ENCODE assay signal across 1 cellular context in genomic region chr10:72265925-72266865, GRCh38.
TF ChIP-seq lines count a peak whose summit lies in the region.

No MANE protein-coding gene starts in this region.

TF ChIP-seq in K562, 482 proteins besides CTCF, POLR2A, EP300 and RAD21 (continued from another document and continues in another):
- TF ChIP-seq, protein P1, sequence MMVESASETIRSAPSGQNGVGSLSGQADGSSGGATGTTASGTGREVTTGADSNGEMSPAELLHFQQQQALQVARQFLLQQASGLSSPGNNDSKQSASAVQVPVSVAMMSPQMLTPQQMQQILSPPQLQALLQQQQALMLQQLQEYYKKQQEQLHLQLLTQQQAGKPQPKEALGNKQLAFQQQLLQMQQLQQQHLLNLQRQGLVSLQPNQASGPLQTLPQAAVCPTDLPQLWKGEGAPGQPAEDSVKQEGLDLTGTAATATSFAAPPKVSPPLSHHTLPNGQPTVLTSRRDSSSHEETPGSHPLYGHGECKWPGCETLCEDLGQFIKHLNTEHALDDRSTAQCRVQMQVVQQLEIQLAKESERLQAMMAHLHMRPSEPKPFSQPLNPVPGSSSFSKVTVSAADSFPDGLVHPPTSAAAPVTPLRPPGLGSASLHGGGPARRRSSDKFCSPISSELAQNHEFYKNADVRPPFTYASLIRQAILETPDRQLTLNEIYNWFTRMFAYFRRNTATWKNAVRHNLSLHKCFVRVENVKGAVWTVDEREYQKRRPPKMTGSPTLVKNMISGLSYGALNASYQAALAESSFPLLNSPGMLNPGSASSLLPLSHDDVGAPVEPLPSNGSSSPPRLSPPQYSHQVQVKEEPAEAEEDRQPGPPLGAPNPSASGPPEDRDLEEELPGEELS (CRISPR knock-in tag; IDR thresholded peaks at IDR 0.05; ENCODE audit: borderline replicate concordance), result no peak
- TF ChIP-seq, protein P2, sequence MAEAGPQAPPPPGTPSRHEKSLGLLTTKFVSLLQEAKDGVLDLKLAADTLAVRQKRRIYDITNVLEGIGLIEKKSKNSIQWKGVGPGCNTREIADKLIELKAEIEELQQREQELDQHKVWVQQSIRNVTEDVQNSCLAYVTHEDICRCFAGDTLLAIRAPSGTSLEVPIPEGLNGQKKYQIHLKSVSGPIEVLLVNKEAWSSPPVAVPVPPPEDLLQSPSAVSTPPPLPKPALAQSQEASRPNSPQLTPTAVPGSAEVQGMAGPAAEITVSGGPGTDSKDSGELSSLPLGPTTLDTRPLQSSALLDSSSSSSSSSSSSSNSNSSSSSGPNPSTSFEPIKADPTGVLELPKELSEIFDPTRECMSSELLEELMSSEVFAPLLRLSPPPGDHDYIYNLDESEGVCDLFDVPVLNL (CRISPR knock-in tag; IDR thresholded peaks at IDR 0.05; ENCODE audit: low read depth), result no peak
- TF ChIP-seq E2F5 (CRISPR knock-in tag; IDR thresholded peaks at IDR 0.05) (no peak), FOXJ3 (CRISPR knock-in tag; IDR thresholded peaks at IDR 0.05) (no peak), E4F1 (CRISPR knock-in tag; IDR thresholded peaks at IDR 0.05; ENCODE audit: borderline replicate concordance) (no peak), TAF1 (IDR thresholded peaks at IDR 0.05; ENCODE audit: control insufficient read depth, extremely low read depth, insufficient read depth, low read length, severe bottlenecking) (no peak), ILF3 (IDR thresholded peaks at IDR 0.05; ENCODE audit: borderline replicate concordance) (no peak), HDAC3 (IDR thresholded peaks at IDR 0.05; ENCODE audit: borderline replicate concordance, partially characterized antibody) (no peak), ARID3A (IDR thresholded peaks at IDR 0.05; ENCODE audit: borderline replicate concordance, low read depth, low read length) (no peak), TSC22D4 (tag; IDR thresholded peaks at IDR 0.05) (no peak), GABPA (tag; conservative IDR thresholded peaks at IDR 0.05; ENCODE audit: low read depth) (no peak), ZNF436 (CRISPR knock-in tag; IDR thresholded peaks at IDR 0.05) (no peak), ZKSCAN1 (IDR thresholded peaks at IDR 0.05; ENCODE audit: low read depth, low read length) (no peak), DDX20 (tag; IDR thresholded peaks at IDR 0.05; ENCODE audit: low read depth) (no peak), ZNF740 (CRISPR knock-in tag; IDR thresholded peaks at IDR 0.05) (no peak; the same call in 1 of the 2 replicates), ZNF740 (tag; IDR thresholded peaks at IDR 0.05) (0 out of 4 replicates have a peak, but pooled peaks of 1 of the 2 experiments have one; percentile 21), CHD2 (IDR thresholded peaks at IDR 0.05; ENCODE audit: low read depth, low read length) (no peak), CBFB (CRISPR knock-in tag; IDR thresholded peaks at IDR 0.05) (0 out of 2 replicates have a peak, but pooled peaks have one; percentile 40), NFE2 (IDR thresholded peaks at IDR 0.05; ENCODE audit: low read depth) (no peak), PPARD (CRISPR knock-in tag; IDR thresholded peaks at IDR 0.05) (no peak), SAFB (IDR thresholded peaks at IDR 0.05; ENCODE audit: borderline replicate concordance, low read depth, low read length) (no peak), BDP1 (IDR thresholded peaks at IDR 0.05; ENCODE audit: insufficient read depth, insufficient read length) (no peak), L3MBTL2 (IDR thresholded peaks at IDR 0.05) (peak; percentile 46), GATAD2B (IDR thresholded peaks at IDR 0.05; ENCODE audit: borderline replicate concordance) (no peak), RBM15 (IDR thresholded peaks at IDR 0.05; ENCODE audit: insufficient read depth, low read length) (no peak), SREBF2 (CRISPR knock-in tag; IDR thresholded peaks at IDR 0.05) (no peak), KLF16 (IDR thresholded peaks at IDR 0.05) (peak; percentile 62), CAMTA2 (CRISPR knock-in tag; conservative IDR thresholded peaks at IDR 0.05) (no peak)
- TF ChIP-seq, protein P3, sequence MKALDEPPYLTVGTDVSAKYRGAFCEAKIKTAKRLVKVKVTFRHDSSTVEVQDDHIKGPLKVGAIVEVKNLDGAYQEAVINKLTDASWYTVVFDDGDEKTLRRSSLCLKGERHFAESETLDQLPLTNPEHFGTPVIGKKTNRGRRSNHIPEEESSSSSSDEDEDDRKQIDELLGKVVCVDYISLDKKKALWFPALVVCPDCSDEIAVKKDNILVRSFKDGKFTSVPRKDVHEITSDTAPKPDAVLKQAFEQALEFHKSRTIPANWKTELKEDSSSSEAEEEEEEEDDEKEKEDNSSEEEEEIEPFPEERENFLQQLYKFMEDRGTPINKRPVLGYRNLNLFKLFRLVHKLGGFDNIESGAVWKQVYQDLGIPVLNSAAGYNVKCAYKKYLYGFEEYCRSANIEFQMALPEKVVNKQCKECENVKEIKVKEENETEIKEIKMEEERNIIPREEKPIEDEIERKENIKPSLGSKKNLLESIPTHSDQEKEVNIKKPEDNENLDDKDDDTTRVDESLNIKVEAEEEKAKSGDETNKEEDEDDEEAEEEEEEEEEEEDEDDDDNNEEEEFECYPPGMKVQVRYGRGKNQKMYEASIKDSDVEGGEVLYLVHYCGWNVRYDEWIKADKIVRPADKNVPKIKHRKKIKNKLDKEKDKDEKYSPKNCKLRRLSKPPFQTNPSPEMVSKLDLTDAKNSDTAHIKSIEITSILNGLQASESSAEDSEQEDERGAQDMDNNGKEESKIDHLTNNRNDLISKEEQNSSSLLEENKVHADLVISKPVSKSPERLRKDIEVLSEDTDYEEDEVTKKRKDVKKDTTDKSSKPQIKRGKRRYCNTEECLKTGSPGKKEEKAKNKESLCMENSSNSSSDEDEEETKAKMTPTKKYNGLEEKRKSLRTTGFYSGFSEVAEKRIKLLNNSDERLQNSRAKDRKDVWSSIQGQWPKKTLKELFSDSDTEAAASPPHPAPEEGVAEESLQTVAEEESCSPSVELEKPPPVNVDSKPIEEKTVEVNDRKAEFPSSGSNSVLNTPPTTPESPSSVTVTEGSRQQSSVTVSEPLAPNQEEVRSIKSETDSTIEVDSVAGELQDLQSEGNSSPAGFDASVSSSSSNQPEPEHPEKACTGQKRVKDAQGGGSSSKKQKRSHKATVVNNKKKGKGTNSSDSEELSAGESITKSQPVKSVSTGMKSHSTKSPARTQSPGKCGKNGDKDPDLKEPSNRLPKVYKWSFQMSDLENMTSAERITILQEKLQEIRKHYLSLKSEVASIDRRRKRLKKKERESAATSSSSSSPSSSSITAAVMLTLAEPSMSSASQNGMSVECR (CRISPR knock-in tag; IDR thresholded peaks at IDR 0.05), result no peak
- TF ChIP-seq, protein P4, sequence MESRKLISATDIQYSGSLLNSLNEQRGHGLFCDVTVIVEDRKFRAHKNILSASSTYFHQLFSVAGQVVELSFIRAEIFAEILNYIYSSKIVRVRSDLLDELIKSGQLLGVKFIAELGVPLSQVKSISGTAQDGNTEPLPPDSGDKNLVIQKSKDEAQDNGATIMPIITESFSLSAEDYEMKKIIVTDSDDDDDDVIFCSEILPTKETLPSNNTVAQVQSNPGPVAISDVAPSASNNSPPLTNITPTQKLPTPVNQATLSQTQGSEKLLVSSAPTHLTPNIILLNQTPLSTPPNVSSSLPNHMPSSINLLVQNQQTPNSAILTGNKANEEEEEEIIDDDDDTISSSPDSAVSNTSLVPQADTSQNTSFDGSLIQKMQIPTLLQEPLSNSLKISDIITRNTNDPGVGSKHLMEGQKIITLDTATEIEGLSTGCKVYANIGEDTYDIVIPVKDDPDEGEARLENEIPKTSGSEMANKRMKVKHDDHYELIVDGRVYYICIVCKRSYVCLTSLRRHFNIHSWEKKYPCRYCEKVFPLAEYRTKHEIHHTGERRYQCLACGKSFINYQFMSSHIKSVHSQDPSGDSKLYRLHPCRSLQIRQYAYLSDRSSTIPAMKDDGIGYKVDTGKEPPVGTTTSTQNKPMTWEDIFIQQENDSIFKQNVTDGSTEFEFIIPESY (CRISPR knock-in tag; IDR thresholded peaks at IDR 0.05), result 0 out of 2 replicates have a peak, but pooled peaks have one; percentile 24
- TF ChIP-seq, protein P5, sequence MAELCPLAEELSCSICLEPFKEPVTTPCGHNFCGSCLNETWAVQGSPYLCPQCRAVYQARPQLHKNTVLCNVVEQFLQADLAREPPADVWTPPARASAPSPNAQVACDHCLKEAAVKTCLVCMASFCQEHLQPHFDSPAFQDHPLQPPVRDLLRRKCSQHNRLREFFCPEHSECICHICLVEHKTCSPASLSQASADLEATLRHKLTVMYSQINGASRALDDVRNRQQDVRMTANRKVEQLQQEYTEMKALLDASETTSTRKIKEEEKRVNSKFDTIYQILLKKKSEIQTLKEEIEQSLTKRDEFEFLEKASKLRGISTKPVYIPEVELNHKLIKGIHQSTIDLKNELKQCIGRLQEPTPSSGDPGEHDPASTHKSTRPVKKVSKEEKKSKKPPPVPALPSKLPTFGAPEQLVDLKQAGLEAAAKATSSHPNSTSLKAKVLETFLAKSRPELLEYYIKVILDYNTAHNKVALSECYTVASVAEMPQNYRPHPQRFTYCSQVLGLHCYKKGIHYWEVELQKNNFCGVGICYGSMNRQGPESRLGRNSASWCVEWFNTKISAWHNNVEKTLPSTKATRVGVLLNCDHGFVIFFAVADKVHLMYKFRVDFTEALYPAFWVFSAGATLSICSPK (IDR thresholded peaks at IDR 0.05; ENCODE audit: borderline replicate concordance), result no peak
- TF ChIP-seq, protein P6, sequence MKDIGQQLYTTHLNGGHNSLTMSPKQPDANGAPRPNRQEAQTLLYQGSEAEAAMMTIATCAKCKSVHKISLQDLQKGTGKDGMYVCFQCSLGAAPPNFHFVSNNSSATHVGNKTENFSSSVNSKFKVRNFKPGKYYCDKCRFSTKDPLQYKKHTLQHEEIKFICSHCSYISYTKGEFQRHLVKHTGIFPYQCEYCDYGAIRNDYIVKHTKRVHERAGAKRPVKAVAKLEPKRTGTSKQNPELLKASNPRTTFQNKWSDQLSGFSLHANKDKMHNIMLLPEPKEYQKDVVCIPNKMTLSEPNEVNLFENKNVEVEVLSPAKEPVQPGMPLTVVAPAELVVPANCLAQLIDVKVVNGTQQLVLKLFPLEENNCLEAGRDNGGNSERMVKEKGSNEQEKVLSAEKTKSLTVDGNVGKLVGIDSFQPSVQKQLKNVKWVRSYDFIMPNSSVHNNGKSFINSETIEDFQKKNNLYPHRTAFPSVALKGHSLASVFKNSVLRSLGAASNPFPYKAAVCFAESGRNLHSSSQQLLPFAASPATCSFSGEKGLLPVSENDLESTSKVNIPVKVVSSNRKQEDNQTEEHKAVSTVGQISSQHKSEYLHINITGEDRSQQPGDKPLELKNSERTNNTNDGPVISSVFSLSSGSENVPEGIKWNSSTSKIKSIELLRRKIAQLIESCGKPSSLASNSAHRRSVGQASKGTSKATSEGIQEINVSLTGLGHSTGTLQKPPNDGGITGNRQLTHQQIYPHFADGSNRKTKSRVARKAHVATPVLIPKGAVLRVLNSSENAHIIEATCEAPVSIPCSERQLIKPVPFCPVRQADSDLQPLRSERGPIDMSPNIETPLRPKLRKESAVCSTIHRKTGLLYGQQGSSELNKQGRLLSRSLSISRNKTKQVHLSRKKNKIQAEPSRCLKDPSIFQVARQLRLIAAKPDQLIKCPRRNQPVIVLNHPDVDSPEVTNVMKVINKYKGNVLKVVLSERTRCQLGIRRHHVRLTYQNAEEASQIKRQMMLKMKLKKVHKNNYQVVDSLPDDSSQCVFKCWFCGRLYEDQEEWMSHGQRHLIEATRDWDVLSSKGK (CRISPR knock-in tag; IDR thresholded peaks at IDR 0.05), result no peak
- TF ChIP-seq, protein P7, sequence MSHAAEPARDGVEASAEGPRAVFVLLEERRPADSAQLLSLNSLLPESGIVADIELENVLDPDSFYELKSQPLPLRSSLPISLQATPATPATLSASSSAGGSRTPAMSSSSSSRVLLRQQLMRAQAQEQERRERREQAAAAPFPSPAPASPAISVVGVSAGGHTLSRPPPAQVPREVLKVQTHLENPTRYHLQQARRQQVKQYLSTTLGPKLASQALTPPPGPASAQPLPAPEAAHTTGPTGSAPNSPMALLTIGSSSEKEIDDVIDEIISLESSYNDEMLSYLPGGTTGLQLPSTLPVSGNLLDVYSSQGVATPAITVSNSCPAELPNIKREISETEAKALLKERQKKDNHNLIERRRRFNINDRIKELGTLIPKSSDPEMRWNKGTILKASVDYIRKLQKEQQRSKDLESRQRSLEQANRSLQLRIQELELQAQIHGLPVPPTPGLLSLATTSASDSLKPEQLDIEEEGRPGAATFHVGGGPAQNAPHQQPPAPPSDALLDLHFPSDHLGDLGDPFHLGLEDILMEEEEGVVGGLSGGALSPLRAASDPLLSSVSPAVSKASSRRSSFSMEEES (CRISPR knock-in tag; IDR thresholded peaks at IDR 0.05), result peak; percentile 6; the same call in 1 of the 2 replicates
